1 cellular context compared by ENCODE assay signal in the genomic region with DNA sequence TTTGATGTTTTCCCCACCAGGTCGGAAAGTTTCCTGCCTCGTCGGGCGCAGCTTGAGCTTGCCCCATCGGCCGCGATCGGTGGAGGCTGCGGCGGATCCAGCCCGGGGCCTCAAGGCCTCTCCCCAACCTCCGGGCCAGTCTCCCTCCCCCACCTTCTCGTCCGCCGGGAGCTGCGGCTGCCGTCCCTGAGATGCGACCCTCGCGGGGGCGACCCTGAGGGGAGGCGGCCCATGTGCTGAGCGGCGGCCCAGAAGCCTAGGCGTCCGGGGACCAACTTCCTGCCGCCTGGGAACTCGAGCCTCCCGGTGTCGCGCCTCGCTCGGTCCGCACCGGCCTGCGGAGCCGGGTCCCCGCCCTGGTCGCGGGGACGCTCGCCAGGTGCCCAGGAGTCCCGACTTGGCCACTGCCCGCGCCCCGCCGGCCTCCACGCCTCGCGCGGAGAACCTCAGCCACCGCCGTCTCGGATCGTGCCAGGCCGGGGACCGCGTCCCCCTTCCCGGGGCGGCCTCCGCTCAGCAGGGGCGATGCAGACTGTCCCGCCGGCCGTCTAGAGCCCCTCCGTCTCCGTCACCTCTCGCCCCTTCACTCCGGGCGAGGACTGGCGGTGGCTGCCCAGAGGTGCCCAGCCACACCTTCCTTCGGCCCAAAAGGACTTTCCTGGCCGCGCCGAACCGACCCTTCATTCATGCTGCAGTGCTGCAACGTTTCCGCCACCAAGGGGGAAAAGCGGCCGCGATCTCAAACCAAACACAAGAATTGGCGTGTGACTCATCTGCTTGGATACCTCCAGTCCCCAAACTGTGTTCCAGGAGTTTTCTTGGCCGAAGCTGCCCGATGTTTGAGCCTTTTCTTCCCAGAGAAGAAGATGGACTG.
A peak's percentile ranks its signal among the peaks of the same experiment; 100 is the strongest.
TF ChIP-seq lines count a peak whose summit lies in the region.

No MANE protein-coding gene starts in this region.

TF ChIP-seq in K562, 482 proteins besides CTCF, POLR2A, EP300 and RAD21 (continued from another document and continues in another):
- TF ChIP-seq RBBP5 (IDR thresholded peaks at IDR 0.05; ENCODE audit: borderline replicate concordance, insufficient read depth, low read length, poor library complexity, severe bottlenecking) (peak; percentile 71), NCOA1 (IDR thresholded peaks at IDR 0.05; ENCODE audit: low read depth) (no peak), NKRF (IDR thresholded peaks at IDR 0.05; ENCODE audit: borderline replicate concordance) (peak; percentile 12; the same call in 1 of the 2 replicates), JUN (IDR thresholded peaks at IDR 0.05; ENCODE audit: borderline replicate concordance, low read depth, low read length) (no peak), JUN (CRISPR knock-in tag; IDR thresholded peaks at IDR 0.05; ENCODE audit: borderline replicate concordance) (0 out of 2 replicates have a peak, but pooled peaks have one; percentile 20), ZFX (CRISPR knock-in tag; IDR thresholded peaks at IDR 0.05) (peak; percentile 86), ZBTB1 (CRISPR knock-in tag; IDR thresholded peaks at IDR 0.05; ENCODE audit: borderline replicate concordance, low read depth) (0 out of 2 replicates have a peak, but pooled peaks have one; percentile 31), RFX7 (CRISPR knock-in tag; IDR thresholded peaks at IDR 0.05) (no peak), RBFOX2 (IDR thresholded peaks at IDR 0.05; ENCODE audit: low read depth, low read length) (peak; percentile 77), AFF4 (CRISPR knock-in tag; IDR thresholded peaks at IDR 0.05) (0 out of 2 replicates have a peak, but pooled peaks have one; percentile 38), FOSL1 (tag; conservative IDR thresholded peaks at IDR 0.05) (peak; percentile 68), ZNF76 (CRISPR knock-in tag; IDR thresholded peaks at IDR 0.05; ENCODE audit: borderline replicate concordance) (no peak), CREM (IDR thresholded peaks at IDR 0.05; ENCODE audit: low read depth) (no peak), ZBTB7A (IDR thresholded peaks at IDR 0.05; ENCODE audit: borderline replicate concordance, control insufficient read depth, low read depth, low read length) (0 out of 2 replicates have a peak, but pooled peaks have one; percentile 54), SUPT5H (IDR thresholded peaks at IDR 0.05) (no peak; the same call in 1 of the 2 replicates), KDM2B (CRISPR knock-in tag; IDR thresholded peaks at IDR 0.05) (no peak), TFAM (CRISPR knock-in tag; conservative IDR thresholded peaks at IDR 0.05) (no peak), KAT2B (IDR thresholded peaks at IDR 0.05; ENCODE audit: low read depth, low read length) (no peak), CCNT2 (IDR thresholded peaks at IDR 0.05; ENCODE audit: borderline replicate concordance, extremely low read depth, insufficient read length, low read depth, low read length) (peak; percentile 11), ZBTB11 (CRISPR knock-in tag; IDR thresholded peaks at IDR 0.05) (peak in 1 of 3 experiments; percentile 40; a peak in 1 of 6 replicates), LCOR (CRISPR knock-in tag; IDR thresholded peaks at IDR 0.05) (0 out of 2 replicates have a peak, but pooled peaks have one; percentile 3), CHD1 (IDR thresholded peaks at IDR 0.05; ENCODE audit: low read length) (peak; percentile 68), ZNF507 (tag; conservative IDR thresholded peaks at IDR 0.05) (no peak), CAMTA2 (CRISPR knock-in tag; conservative IDR thresholded peaks at IDR 0.05) (no peak), ZNF134 (CRISPR knock-in tag; conservative IDR thresholded peaks at IDR 0.05) (no peak), NR2C1 (IDR thresholded peaks at IDR 0.05) (no peak), NR2C1 (tag; IDR thresholded peaks at IDR 0.05) (no peak), RB1 (IDR thresholded peaks at IDR 0.05; ENCODE audit: low read depth) (peak; percentile 50; the same call in 1 of the 2 replicates), ZNF212 (CRISPR knock-in tag; IDR thresholded peaks at IDR 0.05) (no peak), SMARCA4 (IDR thresholded peaks at IDR 0.05) (no peak), NCOA2 (IDR thresholded peaks at IDR 0.05; ENCODE audit: partially characterized antibody in 2 of 2) (no peak), BDP1 (IDR thresholded peaks at IDR 0.05; ENCODE audit: insufficient read depth, insufficient read length) (no peak), ZBTB8A (IDR thresholded peaks at IDR 0.05; ENCODE audit: partially characterized antibody) (no peak), JUND (IDR thresholded peaks at IDR 0.05; ENCODE audit: borderline replicate concordance, low read depth, low read length) (peak; percentile 46; the same call in 1 of the 2 replicates), JUND (tag; IDR thresholded peaks at IDR 0.05; ENCODE audit: borderline replicate concordance, low read depth, low read length) (no peak; the same call in 2 of the 3 replicates), ZNF174 (CRISPR knock-in tag; IDR thresholded peaks at IDR 0.05) (no peak), POLR2B (IDR thresholded peaks at IDR 0.05; ENCODE audit: low read depth, partially characterized antibody) (peak; percentile 3)
- TF ChIP-seq, protein P1, sequence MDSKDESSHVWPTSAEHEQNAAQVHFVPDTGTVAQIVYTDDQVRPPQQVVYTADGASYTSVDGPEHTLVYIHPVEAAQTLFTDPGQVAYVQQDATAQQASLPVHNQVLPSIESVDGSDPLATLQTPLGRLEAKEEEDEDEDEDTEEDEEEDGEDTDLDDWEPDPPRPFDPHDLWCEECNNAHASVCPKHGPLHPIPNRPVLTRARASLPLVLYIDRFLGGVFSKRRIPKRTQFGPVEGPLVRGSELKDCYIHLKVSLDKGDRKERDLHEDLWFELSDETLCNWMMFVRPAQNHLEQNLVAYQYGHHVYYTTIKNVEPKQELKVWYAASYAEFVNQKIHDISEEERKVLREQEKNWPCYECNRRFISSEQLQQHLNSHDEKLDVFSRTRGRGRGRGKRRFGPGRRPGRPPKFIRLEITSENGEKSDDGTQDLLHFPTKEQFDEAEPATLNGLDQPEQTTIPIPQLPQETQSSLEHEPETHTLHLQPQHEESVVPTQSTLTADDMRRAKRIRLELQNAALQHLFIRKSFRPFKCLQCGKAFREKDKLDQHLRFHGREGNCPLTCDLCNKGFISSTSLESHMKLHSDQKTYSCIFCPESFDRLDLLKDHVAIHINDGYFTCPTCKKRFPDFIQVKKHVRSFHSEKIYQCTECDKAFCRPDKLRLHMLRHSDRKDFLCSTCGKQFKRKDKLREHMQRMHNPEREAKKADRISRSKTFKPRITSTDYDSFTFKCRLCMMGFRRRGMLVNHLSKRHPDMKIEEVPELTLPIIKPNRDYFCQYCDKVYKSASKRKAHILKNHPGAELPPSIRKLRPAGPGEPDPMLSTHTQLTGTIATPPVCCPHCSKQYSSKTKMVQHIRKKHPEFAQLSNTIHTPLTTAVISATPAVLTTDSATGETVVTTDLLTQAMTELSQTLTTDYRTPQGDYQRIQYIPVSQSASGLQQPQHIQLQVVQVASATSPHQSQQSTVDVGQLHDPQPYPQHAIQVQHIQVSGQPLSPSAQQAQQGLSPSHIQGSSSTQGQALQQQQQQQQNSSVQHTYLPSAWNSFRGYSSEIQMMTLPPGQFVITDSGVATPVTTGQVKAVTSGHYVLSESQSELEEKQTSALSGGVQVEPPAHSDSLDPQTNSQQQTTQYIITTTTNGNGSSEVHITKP (IDR thresholded peaks at IDR 0.05; ENCODE audit: partially characterized antibody) = no peak
- TF ChIP-seq, protein P2, sequence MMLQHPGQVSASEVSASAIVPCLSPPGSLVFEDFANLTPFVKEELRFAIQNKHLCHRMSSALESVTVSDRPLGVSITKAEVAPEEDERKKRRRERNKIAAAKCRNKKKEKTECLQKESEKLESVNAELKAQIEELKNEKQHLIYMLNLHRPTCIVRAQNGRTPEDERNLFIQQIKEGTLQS (IDR thresholded peaks at IDR 0.05) = peak; percentile 61
- TF ChIP-seq, protein P2 (CRISPR knock-in tag; conservative IDR thresholded peaks at IDR 0.05) = no peak
- TF ChIP-seq, protein P3, sequence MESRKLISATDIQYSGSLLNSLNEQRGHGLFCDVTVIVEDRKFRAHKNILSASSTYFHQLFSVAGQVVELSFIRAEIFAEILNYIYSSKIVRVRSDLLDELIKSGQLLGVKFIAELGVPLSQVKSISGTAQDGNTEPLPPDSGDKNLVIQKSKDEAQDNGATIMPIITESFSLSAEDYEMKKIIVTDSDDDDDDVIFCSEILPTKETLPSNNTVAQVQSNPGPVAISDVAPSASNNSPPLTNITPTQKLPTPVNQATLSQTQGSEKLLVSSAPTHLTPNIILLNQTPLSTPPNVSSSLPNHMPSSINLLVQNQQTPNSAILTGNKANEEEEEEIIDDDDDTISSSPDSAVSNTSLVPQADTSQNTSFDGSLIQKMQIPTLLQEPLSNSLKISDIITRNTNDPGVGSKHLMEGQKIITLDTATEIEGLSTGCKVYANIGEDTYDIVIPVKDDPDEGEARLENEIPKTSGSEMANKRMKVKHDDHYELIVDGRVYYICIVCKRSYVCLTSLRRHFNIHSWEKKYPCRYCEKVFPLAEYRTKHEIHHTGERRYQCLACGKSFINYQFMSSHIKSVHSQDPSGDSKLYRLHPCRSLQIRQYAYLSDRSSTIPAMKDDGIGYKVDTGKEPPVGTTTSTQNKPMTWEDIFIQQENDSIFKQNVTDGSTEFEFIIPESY (CRISPR knock-in tag; IDR thresholded peaks at IDR 0.05) = no peak
- TF ChIP-seq, protein P4, sequence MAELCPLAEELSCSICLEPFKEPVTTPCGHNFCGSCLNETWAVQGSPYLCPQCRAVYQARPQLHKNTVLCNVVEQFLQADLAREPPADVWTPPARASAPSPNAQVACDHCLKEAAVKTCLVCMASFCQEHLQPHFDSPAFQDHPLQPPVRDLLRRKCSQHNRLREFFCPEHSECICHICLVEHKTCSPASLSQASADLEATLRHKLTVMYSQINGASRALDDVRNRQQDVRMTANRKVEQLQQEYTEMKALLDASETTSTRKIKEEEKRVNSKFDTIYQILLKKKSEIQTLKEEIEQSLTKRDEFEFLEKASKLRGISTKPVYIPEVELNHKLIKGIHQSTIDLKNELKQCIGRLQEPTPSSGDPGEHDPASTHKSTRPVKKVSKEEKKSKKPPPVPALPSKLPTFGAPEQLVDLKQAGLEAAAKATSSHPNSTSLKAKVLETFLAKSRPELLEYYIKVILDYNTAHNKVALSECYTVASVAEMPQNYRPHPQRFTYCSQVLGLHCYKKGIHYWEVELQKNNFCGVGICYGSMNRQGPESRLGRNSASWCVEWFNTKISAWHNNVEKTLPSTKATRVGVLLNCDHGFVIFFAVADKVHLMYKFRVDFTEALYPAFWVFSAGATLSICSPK (IDR thresholded peaks at IDR 0.05; ENCODE audit: borderline replicate concordance) = no peak
